ENCODE assay signal across 17 cellular contexts in the genomic region with DNA sequence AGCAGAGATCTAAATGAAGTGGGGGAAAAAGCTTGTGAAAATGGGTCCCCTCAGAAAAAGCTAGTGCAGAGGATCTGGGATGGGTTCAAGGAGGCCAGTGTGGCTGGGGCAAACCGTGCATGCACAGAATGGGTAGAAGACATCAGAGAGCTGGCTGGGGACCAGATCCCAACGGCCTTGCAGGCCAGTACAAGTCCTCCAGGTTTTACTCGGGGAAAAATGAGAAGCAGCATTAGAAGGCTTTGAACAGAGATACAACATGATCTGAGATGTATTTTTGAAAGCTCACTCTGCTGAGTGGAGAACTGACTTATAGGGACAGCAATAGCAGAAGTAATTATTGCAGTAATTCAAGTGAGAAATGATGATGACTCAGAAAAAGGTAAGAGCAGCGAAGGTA.
DNase-seq lines count a peak whose midpoint lies in the region; ATAC-seq and TF ChIP-seq lines count a peak whose summit lies in the region.
"Had no signal": no experiment of that assay in that cellular context is flagged by ENCODE, and none has a peak within 500 bp of the region (broad histone marks: within the 10 kb centered on the region; RNA-seq: fewer than 3 reads in every experiment).

No MANE protein-coding gene starts in this region.

- H2BK5ac ChIP-seq in trophoblast cell (ENCODE audit: low read depth, low read length, poor library complexity): no peak overlapping the region

- H3K18ac ChIP-seq in trophoblast cell (ENCODE audit: low read length): no peak overlapping the region

- H3K9me2 ChIP-seq in PC-3 (replicated peaks; ENCODE audit: low read length): no peaks in the 10 kb centered on the region

- TF ChIP-seq CTCF in PC-3 (conservative IDR thresholded peaks at IDR 0.05; ENCODE audit: low read depth, low read length): no peak

- H4K20me1 ChIP-seq in PC-3 (ENCODE audit: low read length): no peaks in the 10 kb centered on the region

- CTCF ChIA-PET in PC-3 (lab: Charles Lee): no interaction called here

- no peak overlapping the region for H4K8ac ChIP-seq in trophoblast cell (ENCODE audit: low read depth, low read length)

- H3K79me1 ChIP-seq in trophoblast cell (ENCODE audit: low read length): no peaks in the 10 kb centered on the region

- H4K91ac ChIP-seq in trophoblast cell (ENCODE audit: low read depth, low read length): peak overlapping the region; percentile 47

- H3K4me2 ChIP-seq in PC-3 (ENCODE audit: low read length): peak overlapping the region; percentile 50
- H3K4me2 ChIP-seq in trophoblast cell (ENCODE audit: low read length): no peak overlapping the region

- no CpG with 5 or more reads among the region's 4 CpGs for WGBS in trophoblast cell (ENCODE audit: extremely low coverage, insufficient coverage, insufficient read length)

- DNase-seq in SKM-1 treated with dmso at 0.1 percent for 144 hours (lab: John Stamatoyannopoulos, UW; ENCODE audit: unreplicated experiment) (peak; percentile 4), SKM-1 (lab: John Stamatoyannopoulos, UW; ENCODE audit: unreplicated experiment) (no peak), PC-3 (no peak), trophoblast cell (no peak), HuH-7.5 (ENCODE audit: low spot score) (no peak), OCI-M1 (lab: John Stamatoyannopoulos, UW) (no peak), cerebellar nuclear complex (lab: John Stamatoyannopoulos, UW) (no peak)
- DNase-seq: ACHN; GDM1; hypothalamus; left ventricle myocardium inferior; NCI-H2081; SHP77 treated with DMSO at 0.1 percent for 48 hours; sigmoid colon; stimulated activated CD4-positive, alpha-beta T cell treated with anti-CD3 and anti-CD28 coated beads, Interleukin-4, amount 100 ng/mL, for 1 hour; upper lobe of left lung had no signal

- BruUV-seq in PC-3 (replicated peaks; lab: Mats Ljungman, UMichigan): TSS peak; percentile 20

- H2AFZ ChIP-seq in PC-3 (ENCODE audit: low read length) (no peak overlapping the region), trophoblast cell (ENCODE audit: insufficient read depth, low read length, poor library complexity) (no peak overlapping the region)

- no peaks in the 10 kb centered on the region for H3K27me3 Mint-ChIP-seq in dendritic cell treated with granulocyte-macrophage colony-stimulating factor and Interleukin-4, amounts not matched to agents 40 ng/mL and 50 ng/mL, for 4 days

- POLR2A ChIA-PET in PC-3 (lab: Charles Lee; ENCODE audit: unreplicated experiment): interaction anchor here (0.6 kb wide), 1 partner anchor 29 kb away, joined by 3 read pairs; no protein-coding TSS in a partner anchor

- ATAC-seq in PC-3: no peak

- peaks cover 13% of the 10 kb centered on the region for H3K4me1 Mint-ChIP-seq in dendritic cell treated with granulocyte-macrophage colony-stimulating factor and Interleukin-4, amounts not matched to agents 40 ng/mL and 50 ng/mL, for 4 days (ENCODE audit: low read depth)

- no peak overlapping the region for H3K14ac ChIP-seq in trophoblast cell (ENCODE audit: low read length)

- no peak overlapping the region for H2BK12ac ChIP-seq in trophoblast cell (ENCODE audit: low read length)

- no peak overlapping the region for H3K4ac ChIP-seq in trophoblast cell (ENCODE audit: low read depth, low read length)

- peaks cover 59% of the 10 kb centered on the region for H3K36me3 Mint-ChIP-seq in dendritic cell treated with granulocyte-macrophage colony-stimulating factor and Interleukin-4, amounts not matched to agents 40 ng/mL and 50 ng/mL, for 4 days (ENCODE audit: low read depth)

- no peaks in the 10 kb centered on the region for H3F3A ChIP-seq in PC-3 (ENCODE audit: low read length, unreplicated experiment)

- H3K4me1 ChIP-seq in PC-3 (ENCODE audit: insufficient read depth, low read length) (peaks cover 37% of the 10 kb centered on the region), trophoblast cell (ENCODE audit: control insufficient read depth in 1 of 2, insufficient read depth in 2 of 2, low read length in 2 of 2) (no peaks in the 10 kb centered on the region)

- no peak overlapping the region for H4K12ac ChIP-seq in trophoblast cell (ENCODE audit: low read depth, low read length)

- H3K27ac Mint-ChIP-seq in dendritic cell treated with granulocyte-macrophage colony-stimulating factor and Interleukin-4, amounts not matched to agents 40 ng/mL and 50 ng/mL, for 4 days: peak overlapping the region; percentile 6

- no peak overlapping the region for H3K23ac ChIP-seq in trophoblast cell (ENCODE audit: low read length)

- H2BK120ac ChIP-seq in trophoblast cell (ENCODE audit: insufficient read depth, low read length, poor library complexity): no peak overlapping the region

- no peak overlapping the region for H3K4me3 Mint-ChIP-seq in dendritic cell treated with granulocyte-macrophage colony-stimulating factor and Interleukin-4, amounts not matched to agents 40 ng/mL and 50 ng/mL, for 4 days

- H3K9ac ChIP-seq in PC-3 (ENCODE audit: low read length) (no peak overlapping the region), trophoblast cell (ENCODE audit: low read length) (no peak overlapping the region)

- no peaks in the 10 kb centered on the region for H3K9me3 ChIP-seq in PC-3 (ENCODE audit: low read length)
- H3K9me3 ChIP-seq in trophoblast cell (ENCODE audit: insufficient read depth, low read depth, low read length): no peaks in the 10 kb centered on the region
- H3K9me3 ChIP-seq: left ventricle myocardium inferior, sigmoid colon, upper lobe of left lung had no signal

- H3K27me3 ChIP-seq in PC-3 (ENCODE audit: low read length) (no peaks in the 10 kb centered on the region), trophoblast cell (ENCODE audit: insufficient read depth, low read length) (no peaks in the 10 kb centered on the region)
- H3K27me3 ChIP-seq: sigmoid colon, upper lobe of left lung had no signal

- H3K79me2 ChIP-seq in PC-3 (ENCODE audit: low read length) (no peaks in the 10 kb centered on the region), trophoblast cell (ENCODE audit: control insufficient read depth, insufficient read depth, low read length, poor library complexity) (no peaks in the 10 kb centered on the region)

- no peak overlapping the region for H2AK5ac ChIP-seq in trophoblast cell (ENCODE audit: low read length)

- H3K36me3 ChIP-seq in PC-3 (ENCODE audit: low read depth, low read length): no peaks in the 10 kb centered on the region
- peaks cover 10 to 12% of the 10 kb centered on the region in 2 experiments for H3K36me3 ChIP-seq in trophoblast cell (ENCODE audit: control insufficient read depth in 1 of 2, insufficient read depth in 2 of 2, low read length in 2 of 2)

- H3K27ac ChIP-seq in PC-3 (ENCODE audit: low read length) (no peak overlapping the region), trophoblast cell (ENCODE audit: low read depth, low read length) (no peak overlapping the region)
- H3K27ac ChIP-seq: left ventricle myocardium inferior had no signal

- no peaks in the 10 kb centered on the region for H3K9me3 Mint-ChIP-seq in dendritic cell treated with granulocyte-macrophage colony-stimulating factor and Interleukin-4, amounts not matched to agents 40 ng/mL and 50 ng/mL, for 4 days

- H3K4me3 ChIP-seq in PC-3 (ENCODE audit: low read length) (no peak overlapping the region), trophoblast cell (ENCODE audit: low read depth, low read length) (no peak overlapping the region)
- H3K4me3 ChIP-seq: left ventricle myocardium inferior, sigmoid colon, upper lobe of left lung had no signal

- intact Hi-C loops in PC-3 (cut with micrococcal nuclease): loop anchor here (5.0 kb wide), 1 partner anchor 42 kb away; no protein-coding TSS in a partner anchor
- intact Hi-C loops in dendritic cell treated with granulocyte-macrophage colony-stimulating factor and Interleukin-4, amounts not matched to agents 40 ng/mL and 50 ng/mL, for 4 days (cut with micrococcal nuclease): no loop called here
